Comparison of ENCODE assay signal across 1 cellular context in the genomic region with DNA sequence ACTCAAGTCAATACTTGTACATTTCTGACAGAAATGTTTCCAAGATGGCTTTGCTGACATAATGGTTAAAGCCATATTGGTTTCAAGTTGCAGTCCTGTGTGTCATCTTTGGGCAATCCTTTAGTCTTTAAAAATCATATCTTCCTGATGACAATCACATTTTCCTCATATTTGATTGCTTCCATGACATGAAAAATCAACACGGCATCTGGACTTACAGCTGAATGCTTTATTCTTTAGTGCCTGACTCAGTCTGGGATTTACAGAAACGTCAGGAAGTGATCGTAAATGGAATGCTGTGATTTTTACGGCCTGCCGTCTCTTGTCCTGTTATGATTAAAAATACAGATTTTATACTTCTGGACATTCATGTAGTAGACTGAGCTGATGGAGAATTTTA.
TF ChIP-seq lines count a peak whose summit lies in the region.

No MANE protein-coding gene starts in this region.

TF ChIP-seq in endothelial cell of umbilical vein, 7 proteins besides CTCF, POLR2A, EP300 and RAD21:
- TF ChIP-seq GATA2 (IDR thresholded peaks at IDR 0.05; ENCODE audit: insufficient read depth, insufficient read length, low read depth, low read length) (no peak), MYC (IDR thresholded peaks at IDR 0.05; ENCODE audit: low read depth, low read length) (no peak), FOS (IDR thresholded peaks at IDR 0.05; ENCODE audit: borderline replicate concordance, insufficient read depth, low read length) (no peak), EZH2 (IDR thresholded peaks at IDR 0.05; ENCODE audit: borderline replicate concordance, low read depth, low read length, severe bottlenecking) (no peak), POLR2AphosphoS5 (IDR thresholded peaks at IDR 0.05; ENCODE audit: insufficient read depth, low read depth, low read length) (no peak)
TF ChIP-seq in endothelial cell of umbilical vein: peak in this region for 0.
